3 cellular contexts compared by ENCODE assay signal in the genomic region with DNA sequence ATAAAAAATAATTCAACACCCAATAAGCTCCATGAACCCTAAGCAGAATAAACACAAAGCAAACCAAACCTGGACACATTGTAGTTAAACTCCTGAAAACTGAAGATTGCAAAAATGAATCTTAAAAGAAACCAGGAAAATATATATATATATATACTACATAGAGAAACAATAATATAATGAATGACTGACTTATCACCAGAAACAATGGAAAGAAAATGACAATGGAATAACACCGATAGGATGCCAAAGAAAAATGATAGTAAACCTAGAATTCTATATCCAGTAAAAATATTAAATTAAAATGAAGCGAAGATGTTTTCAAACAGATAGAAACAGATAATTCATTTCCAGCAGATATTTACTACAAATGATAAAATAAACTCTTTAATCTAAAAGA.
A peak's percentile ranks its signal among the peaks of the same experiment; 100 is the strongest.
TF ChIP-seq lines count a peak whose summit lies in the region.

No MANE protein-coding gene starts in this region.

TF ChIP-seq in A549, 52 proteins besides CTCF, POLR2A, EP300 and RAD21:
- TF ChIP-seq JUNB (IDR thresholded peaks at IDR 0.05) (no peak), FOXS1 (CRISPR knock-in tag; IDR thresholded peaks at IDR 0.05) (peak; percentile 96; the same call in 1 of the 2 replicates)

TF ChIP-seq in HEK293, 187 proteins besides CTCF, POLR2A, EP300 and RAD21:
- TF ChIP-seq, protein P1, sequence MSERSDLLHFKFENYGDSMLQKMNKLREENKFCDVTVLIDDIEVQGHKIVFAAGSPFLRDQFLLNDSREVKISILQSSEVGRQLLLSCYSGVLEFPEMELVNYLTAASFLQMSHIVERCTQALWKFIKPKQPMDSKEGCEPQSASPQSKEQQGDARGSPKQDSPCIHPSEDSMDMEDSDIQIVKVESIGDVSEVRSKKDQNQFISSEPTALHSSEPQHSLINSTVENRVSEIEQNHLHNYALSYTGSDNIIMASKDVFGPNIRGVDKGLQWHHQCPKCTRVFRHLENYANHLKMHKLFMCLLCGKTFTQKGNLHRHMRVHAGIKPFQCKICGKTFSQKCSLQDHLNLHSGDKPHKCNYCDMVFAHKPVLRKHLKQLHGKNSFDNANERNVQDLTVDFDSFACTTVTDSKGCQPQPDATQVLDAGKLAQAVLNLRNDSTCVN (tag by site-specific recombination; optimal IDR thresholded peaks at IDR 0.05): no peak
- TF ChIP-seq SETDB1 (IDR thresholded peaks at IDR 0.05; ENCODE audit: insufficient read length, low read length): peak; percentile 76
TF ChIP-seq in HEK293: peak in this region for 1.

TF ChIP-seq in WTC11, 78 proteins besides CTCF, POLR2A, EP300 and RAD21:
- peak; percentile 65; the same call in 1 of the 2 replicates for TF ChIP-seq ZNF317 (CRISPR knock-in tag; IDR thresholded peaks at IDR 0.05; ENCODE audit: borderline replicate concordance, low read depth)
- TF ChIP-seq, protein P2, sequence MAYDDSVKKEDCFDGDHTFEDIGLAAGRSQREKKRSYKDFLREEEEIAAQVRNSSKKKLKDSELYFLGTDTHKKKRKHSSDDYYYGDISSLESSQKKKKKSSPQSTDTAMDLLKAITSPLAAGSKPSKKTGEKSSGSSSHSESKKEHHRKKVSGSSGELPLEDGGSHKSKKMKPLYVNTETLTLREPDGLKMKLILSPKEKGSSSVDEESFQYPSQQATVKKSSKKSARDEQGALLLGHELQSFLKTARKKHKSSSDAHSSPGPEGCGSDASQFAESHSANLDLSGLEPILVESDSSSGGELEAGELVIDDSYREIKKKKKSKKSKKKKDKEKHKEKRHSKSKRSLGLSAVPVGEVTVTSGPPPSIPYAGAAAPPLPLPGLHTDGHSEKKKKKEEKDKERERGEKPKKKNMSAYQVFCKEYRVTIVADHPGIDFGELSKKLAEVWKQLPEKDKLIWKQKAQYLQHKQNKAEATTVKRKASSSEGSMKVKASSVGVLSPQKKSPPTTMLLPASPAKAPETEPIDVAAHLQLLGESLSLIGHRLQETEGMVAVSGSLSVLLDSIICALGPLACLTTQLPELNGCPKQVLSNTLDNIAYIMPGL (CRISPR knock-in tag; IDR thresholded peaks at IDR 0.05): no peak
